In genomic region chr17:41917192-41917591, GRCh38 we compare ENCODE assay signal across 2 cellular contexts.
TF ChIP-seq lines count a peak whose summit lies in the region.

No MANE protein-coding gene starts in this region.

TF ChIP-seq in A549, 52 proteins besides CTCF, POLR2A, EP300 and RAD21 (continued from another document):
- no peak for TF ChIP-seq HOXA7 (CRISPR knock-in tag; IDR thresholded peaks at IDR 0.05)
- no peak for TF ChIP-seq BCL3 (IDR thresholded peaks at IDR 0.05)
- no peak for TF ChIP-seq SREBF2 (IDR thresholded peaks at IDR 0.05)
- TF ChIP-seq KDM5A (IDR thresholded peaks at IDR 0.05): no peak
- TF ChIP-seq HMGXB4 (CRISPR knock-in tag; IDR thresholded peaks at IDR 0.05; ENCODE audit: borderline replicate concordance): no peak
- no peak for TF ChIP-seq BHLHE40 (IDR thresholded peaks at IDR 0.05; ENCODE audit: low read depth, low read length)
- TF ChIP-seq FOSL2 (IDR thresholded peaks at IDR 0.05): no peak
- no peak for TF ChIP-seq FOSL2 (CRISPR knock-in tag; IDR thresholded peaks at IDR 0.05)
- no peak for TF ChIP-seq ZFP36 (IDR thresholded peaks at IDR 0.05; ENCODE audit: borderline replicate concordance, partially characterized antibody)
- TF ChIP-seq TP53 (CRISPR knock-in tag; IDR thresholded peaks at IDR 0.05): no peak

TF ChIP-seq in HEK293T, 16 proteins besides CTCF, POLR2A, EP300 and RAD21 (continued from another document):
- TF ChIP-seq L3MBTL2 (conservative IDR thresholded peaks at IDR 0.05): no peak
- TF ChIP-seq FOXM1 (IDR thresholded peaks at IDR 0.05; ENCODE audit: borderline replicate concordance): no peak
